Comparison of ENCODE assay signal across 12 cellular contexts in genomic region chr12:101459642-101460346, GRCh38. TPM values are rescaled to one million over a fixed set of nuclear protein-coding genes. Genes with fewer than 3 reads are reported as not detected.
DNase-seq lines count a peak whose midpoint lies in the region; ATAC-seq, FAIRE-seq and TF ChIP-seq lines count a peak whose summit lies in the region.
"Had no signal": no experiment of that assay in that cellular context is flagged by ENCODE, and none has a peak within 500 bp of the region (broad histone marks: within the 10 kb centered on the region; RNA-seq: fewer than 3 reads in every experiment).

No MANE protein-coding gene starts in this region.

- no peak overlapping the region for H3K27ac ChIP-seq in uterus

- DNase-seq in GM03348 (ENCODE audit: low spot score) (peak; percentile 33), MG63 (peak; percentile 84), bronchial epithelial cell (ENCODE audit: low read depth) (peak; percentile 85), progenitor cell of endocrine pancreas (ENCODE audit: low spot score, unreplicated experiment) (no peak), uterus (no peak), amniotic stem cell (lab: John Stamatoyannopoulos, UW) (no peak)
- DNase-seq in natural killer cell treated with Interleukin-12 subunit alpha and Interleukin-12 subunit beta and Interleukin-15 and Interleukin-18, amount 100 ng/mL, for 72 hours (ENCODE audit: low spot score), result no peak
- DNase-seq in activated CD4-positive, alpha-beta T cell treated with anti-CD3 and anti-CD28 coated beads for 36 hours, result no peak
- DNase-seq: activated CD4-positive, alpha-beta T cell treated with anti-CD3 and anti-CD28 coated beads for 1 hour had no signal

- H3K36me3 Mint-ChIP-seq in progenitor cell of endocrine pancreas (ENCODE audit: insufficient read depth), result no peaks in the 10 kb centered on the region
- peaks cover 11% of the 10 kb centered on the region for H3K36me3 Mint-ChIP-seq in natural killer cell treated with Interleukin-12 subunit alpha and Interleukin-12 subunit beta and Interleukin-15 and Interleukin-18, amount 100 ng/mL, for 72 hours
- peaks cover 5% of the 10 kb centered on the region for H3K36me3 Mint-ChIP-seq in activated CD4-positive, alpha-beta T cell treated with anti-CD3 and anti-CD28 coated beads for 36 hours (ENCODE audit: low read depth)
- H3K36me3 Mint-ChIP-seq: brain had no signal

- H3K9me3 ChIP-seq in MG63 (no peaks in the 10 kb centered on the region), uterus (no peaks in the 10 kb centered on the region)

- H3K4me3 ChIP-seq in MG63 (no peak overlapping the region), bronchial epithelial cell (ENCODE audit: low read depth, low read length) (no peak overlapping the region), uterus (no peak overlapping the region)

- no peak for TF ChIP-seq CTCF in bronchial epithelial cell (IDR thresholded peaks at IDR 0.05; ENCODE audit: insufficient read depth, low read length, severe bottlenecking)
- TF ChIP-seq CTCF in progenitor cell of endocrine pancreas (IDR thresholded peaks at IDR 0.05; ENCODE audit: unreplicated experiment), result no peak
- TF ChIP-seq CTCF in uterus (IDR thresholded peaks at IDR 0.05), result no peak

- no peak for TF ChIP-seq POLR2A in uterus (IDR thresholded peaks at IDR 0.05)

- peaks cover 2% of the 10 kb centered on the region for H3K4me1 Mint-ChIP-seq in progenitor cell of endocrine pancreas (ENCODE audit: low read depth)
- peaks cover 13 to 16% of the 10 kb centered on the region in 2 donors for H3K4me1 Mint-ChIP-seq in natural killer cell treated with Interleukin-12 subunit alpha and Interleukin-12 subunit beta and Interleukin-15 and Interleukin-18, amount 100 ng/mL, for 72 hours (ENCODE audit: low read depth in 2 of 2)
- H3K4me1 Mint-ChIP-seq in activated CD4-positive, alpha-beta T cell treated with anti-CD3 and anti-CD28 coated beads for 36 hours, result peaks cover 8% of the 10 kb centered on the region
- H3K4me1 Mint-ChIP-seq: brain had no signal

- no peak overlapping the region for H3K4me3 Mint-ChIP-seq in progenitor cell of endocrine pancreas (ENCODE audit: low read depth)
- no peak overlapping the region for H3K4me3 Mint-ChIP-seq in natural killer cell treated with Interleukin-12 subunit alpha and Interleukin-12 subunit beta and Interleukin-15 and Interleukin-18, amount 100 ng/mL, for 72 hours
- no peak overlapping the region for H3K4me3 Mint-ChIP-seq in activated CD4-positive, alpha-beta T cell treated with anti-CD3 and anti-CD28 coated beads for 36 hours
- H3K4me3 Mint-ChIP-seq: brain had no signal

- H3K27me3 ChIP-seq in MG63 (no peaks in the 10 kb centered on the region), bronchial epithelial cell (ENCODE audit: control insufficient read depth, insufficient read depth, low read length) (no peaks in the 10 kb centered on the region), uterus (no peaks in the 10 kb centered on the region)

- H3K9me3 Mint-ChIP-seq in progenitor cell of endocrine pancreas (ENCODE audit: low read depth), result peaks cover 7% of the 10 kb centered on the region
- H3K9me3 Mint-ChIP-seq in natural killer cell treated with Interleukin-12 subunit alpha and Interleukin-12 subunit beta and Interleukin-15 and Interleukin-18, amount 100 ng/mL, for 72 hours, result peaks cover 5% of the 10 kb centered on the region
- peaks cover 2% of the 10 kb centered on the region for H3K9me3 Mint-ChIP-seq in activated CD4-positive, alpha-beta T cell treated with anti-CD3 and anti-CD28 coated beads for 36 hours (ENCODE audit: low read depth)

- no peaks in the 10 kb centered on the region for H3K36me3 ChIP-seq in MG63
- no peaks in the 10 kb centered on the region for H3K36me3 ChIP-seq in bronchial epithelial cell (ENCODE audit: control insufficient read depth, insufficient read depth, low read length)
- no peaks in the 10 kb centered on the region for H3K36me3 ChIP-seq in uterus

- intact Hi-C loops in uterus (cut with DNase I; ENCODE audit: low total_unique reads), result no loop called here
- intact Hi-C loops in activated CD4-positive, alpha-beta T cell treated with anti-CD3 and anti-CD28 coated beads for 36 hours (cut with DNase I, micrococcal nuclease), result no loop called here

- POLR2A ChIA-PET in activated CD4-positive, alpha-beta T cell treated with anti-CD3 and anti-CD28 coated beads for 36 hours (lab: Charles Lee), result no interaction called here

- no peak for ATAC-seq in natural killer cell treated with Interleukin-12 subunit alpha and Interleukin-12 subunit beta and Interleukin-15 and Interleukin-18, amount 100 ng/mL, for 72 hours
- ATAC-seq in activated CD4-positive, alpha-beta T cell treated with anti-CD3 and anti-CD28 coated beads for 36 hours, result no peak

- no peak for FAIRE-seq in bronchial epithelial cell (lab: Jason Lieb, UNC)
- FAIRE-seq: keratinocyte had no signal

- CTCF ChIA-PET in activated CD4-positive, alpha-beta T cell treated with anti-CD3 and anti-CD28 coated beads for 36 hours (lab: Charles Lee), result interaction anchor here (0.6 to 1.2 kb wide), 3 partner anchors 16 to 284 kb away, joined by 3 read pairs; partner anchors contain the start of gene SPIC

- H3K27ac Mint-ChIP-seq in progenitor cell of endocrine pancreas, result peak overlapping the region; percentile 15
- no peak overlapping the region for H3K27ac Mint-ChIP-seq in natural killer cell treated with Interleukin-12 subunit alpha and Interleukin-12 subunit beta and Interleukin-15 and Interleukin-18, amount 100 ng/mL, for 72 hours
- no peak overlapping the region for H3K27ac Mint-ChIP-seq in activated CD4-positive, alpha-beta T cell treated with anti-CD3 and anti-CD28 coated beads for 36 hours
- H3K27ac Mint-ChIP-seq: brain had no signal

- H3K4me1 ChIP-seq in uterus, result no peaks in the 10 kb centered on the region

- no peaks in the 10 kb centered on the region for H3K27me3 Mint-ChIP-seq in progenitor cell of endocrine pancreas
- H3K27me3 Mint-ChIP-seq in natural killer cell treated with Interleukin-12 subunit alpha and Interleukin-12 subunit beta and Interleukin-15 and Interleukin-18, amount 100 ng/mL, for 72 hours, result peaks cover 0 to 3% of the 10 kb centered on the region in 2 donors
- H3K27me3 Mint-ChIP-seq in activated CD4-positive, alpha-beta T cell treated with anti-CD3 and anti-CD28 coated beads for 36 hours, result no peaks in the 10 kb centered on the region

RNA-seq across cellular contexts. Expression of gene SPIC, which starts 15.3 kb away (rescaled TPM):
- not detected in 2 replicates for total RNA-seq in MG63 (2014; rRNA removed; shearing (Covaris generic); ENCODE audit: low replicate concordance)
- total RNA-seq in bronchial epithelial cell (not detected in 2 replicates), progenitor cell of endocrine pancreas (not detected in 2 replicates), uterus (not detected)
- not detected for total RNA-seq in natural killer cell treated with Interleukin-12 subunit alpha and Interleukin-12 subunit beta and Interleukin-15 and Interleukin-18, amount 100 ng/mL, for 72 hours
- total RNA-seq in activated CD4-positive, alpha-beta T cell treated with anti-CD3 and anti-CD28 coated beads for 36 hours, result not detected
- total RNA-seq: skeletal muscle tissue had no signal

RNA-seq across cellular contexts. Expression of gene ARL1, which starts 52.2 kb away (rescaled TPM):
- 73.0 and 176 TPM in 2 replicates for total RNA-seq in MG63 (2014; rRNA removed; shearing (Covaris generic); ENCODE audit: low replicate concordance)
- 51.6 and 73.5 TPM in 2 replicates for total RNA-seq in bronchial epithelial cell
- total RNA-seq in progenitor cell of endocrine pancreas, result 68.8 and 74.9 TPM in 2 replicates
- 100 to 1,000 TPM in 1 of 4 donors, 10 to 100 TPM in 3; 26.6 to 164 (median 61.6) TPM for total RNA-seq in uterus
- 10 to 100 TPM; 47.1 to 71.2 TPM for total RNA-seq in natural killer cell treated with Interleukin-12 subunit alpha and Interleukin-12 subunit beta and Interleukin-15 and Interleukin-18, amount 100 ng/mL, for 72 hours
- 10 to 100 TPM; 67.2 to 85.6 TPM for total RNA-seq in activated CD4-positive, alpha-beta T cell treated with anti-CD3 and anti-CD28 coated beads for 36 hours

Comparison
In these comparisons a context has a peak if more than half of its experiments do, and no peak if none do; other contexts are left out.
1. DNase-seq: peak in GM03348 (single experiment), MG63 (single experiment) and bronchial epithelial cell (single experiment); none in progenitor cell of endocrine pancreas (single experiment), uterus (0 of 2), natural killer cell treated with Interleukin-12 subunit alpha and Interleukin-12 subunit beta and Interleukin-15 and Interleukin-18, amount 100 ng/mL, for 72 hours (single experiment), amniotic stem cell (single experiment) and activated CD4-positive, alpha-beta T cell treated with anti-CD3 and anti-CD28 coated beads for 36 hours (single experiment).